In genomic region chr17:49787932-49788442, GRCh38 we compare ENCODE assay signal across 8 cellular contexts. TPM values are rescaled to one million over a fixed set of nuclear protein-coding genes. Genes with fewer than 3 reads are reported as not detected.
DNase-seq lines count a peak whose midpoint lies in the region; ATAC-seq and TF ChIP-seq lines count a peak whose summit lies in the region.

No MANE protein-coding gene starts in this region.

- TF ChIP-seq CTCF in DOHH2 (IDR thresholded peaks at IDR 0.05; ENCODE audit: low read depth, low read length, poor library complexity, severe bottlenecking) (no peak), OCI-LY3 (IDR thresholded peaks at IDR 0.05; ENCODE audit: low read depth, low read length) (no peak), MCF 10A (IDR thresholded peaks at IDR 0.05; ENCODE audit: unreplicated experiment) (no peak)

- H3K9ac ChIP-seq in OCI-LY3 (ENCODE audit: low read length): peak overlapping the region; percentile 95

- BruUV-seq in MCF 10A (replicated peaks; lab: Mats Ljungman, UMichigan): TSS peak; percentile 82

- H3K27me3 Mint-ChIP-seq in MCF 10A (ENCODE audit: insufficient read depth, unreplicated experiment): no peaks in the 10 kb centered on the region

- POLR2A ChIA-PET in MCF 10A (lab: Yijun Ruan, JAX): interaction anchor here (0.6 to 3.0 kb wide), 24 partner anchors 9 to 374 kb away, joined by 3 to 35 read pairs (median 4); partner anchors contain the start of genes FAM117A, SLC35B1 and SPOP

- H3K79me2 ChIP-seq in DOHH2 (ENCODE audit: control insufficient read depth, low read length) (peaks cover 43% of the 10 kb centered on the region), OCI-LY3 (ENCODE audit: low read length) (peaks cover 43% of the 10 kb centered on the region)

- H3F3A ChIP-seq in DOHH2 (ENCODE audit: control insufficient read depth, insufficient read depth): no peaks in the 10 kb centered on the region

- H4K20me1 ChIP-seq in DOHH2 (ENCODE audit: control insufficient read depth, insufficient read depth, low read depth, low read length) (peaks cover 17% of the 10 kb centered on the region), OCI-LY3 (ENCODE audit: insufficient read depth, low read length) (peaks cover 33% of the 10 kb centered on the region)

- peaks cover 17% of the 10 kb centered on the region for H3K4me1 Mint-ChIP-seq in MCF 10A (ENCODE audit: insufficient read depth, unreplicated experiment)

- H3K4me1 ChIP-seq in DOHH2 (ENCODE audit: control insufficient read depth, low read length): peaks cover 23% of the 10 kb centered on the region
- peaks cover 18% of the 10 kb centered on the region for H3K4me1 ChIP-seq in OCI-LY3 (ENCODE audit: low read length)

- H3K27ac Mint-ChIP-seq in MCF 10A (ENCODE audit: low read depth, unreplicated experiment): peak overlapping the region; percentile 98

- CTCF ChIA-PET in MCF 10A (lab: Yijun Ruan, JAX): interaction anchor here (0.6 to 1.1 kb wide), 4 partner anchors 10 to 143 kb away, joined by 3 to 6 read pairs (median 3); partner anchors contain the start of gene SLC35B1

- peak overlapping the region; percentile 93 for H3K4me3 ChIP-seq in DOHH2 (ENCODE audit: low read length)
- peak overlapping the region; percentile 96 for H3K4me3 ChIP-seq in OCI-LY3 (ENCODE audit: low read length)

- H3K4me2 ChIP-seq in DOHH2 (ENCODE audit: low read length) (peak overlapping the region; percentile 79), OCI-LY3 (ENCODE audit: low read length) (peak overlapping the region; percentile 93)

- peak overlapping the region; percentile 93 for H3K4me3 Mint-ChIP-seq in MCF 10A (ENCODE audit: unreplicated experiment)

- H3K36me3 ChIP-seq in DOHH2 (ENCODE audit: control insufficient read depth, low read length) (peaks cover 40% of the 10 kb centered on the region), OCI-LY3 (replicated peaks; ENCODE audit: low read depth, low read length) (peaks cover 18% of the 10 kb centered on the region)

- H3K27ac ChIP-seq in DOHH2 (ENCODE audit: low read depth, low read length): peak overlapping the region; percentile 82
- peak overlapping the region; percentile 88 for H3K27ac ChIP-seq in OCI-LY3 (ENCODE audit: low read length)

- DNase-seq in MCF 10A (ENCODE audit: unreplicated experiment) (no peak), midbrain (lab: John Stamatoyannopoulos, UW) (peak; percentile 30), globus pallidus (ENCODE audit: low spot score) (no peak), kidney tubule cell (ENCODE audit: low spot score) (no peak)

- ATAC-seq in GM18873 (IDR thresholded peaks at IDR 0.05; ENCODE audit: low FRiP score, unreplicated experiment) (no peak), HG03280 (IDR thresholded peaks at IDR 0.05; ENCODE audit: unreplicated experiment) (no peak)

- peak overlapping the region; percentile 95 for H2AFZ ChIP-seq in OCI-LY3 (ENCODE audit: low read depth, low read length)

- H3K36me3 Mint-ChIP-seq in MCF 10A (ENCODE audit: insufficient read depth, unreplicated experiment): peaks cover 43% of the 10 kb centered on the region

- H3K9me3 ChIP-seq in DOHH2 (ENCODE audit: control insufficient read depth, insufficient read depth, low read length): no peaks in the 10 kb centered on the region
- no peaks in the 10 kb centered on the region for H3K9me3 ChIP-seq in OCI-LY3 (ENCODE audit: insufficient read depth, low read length)

- H3K9me2 ChIP-seq in DOHH2 (replicated peaks; ENCODE audit: control insufficient read depth, low read length): no peaks in the 10 kb centered on the region

- intact Hi-C loops in MCF 10A (cut with micrococcal nuclease): no loop called here

- no peaks in the 10 kb centered on the region for H3K9me3 Mint-ChIP-seq in MCF 10A (ENCODE audit: unreplicated experiment)

- H3K27me3 ChIP-seq in DOHH2 (ENCODE audit: control insufficient read depth, low read length) (no peaks in the 10 kb centered on the region), OCI-LY3 (ENCODE audit: low read depth, low read length) (no peaks in the 10 kb centered on the region)

RNA-seq across cellular contexts. Expression of gene KAT7, which starts 0.5 kb away (rescaled TPM):
- 45.1 and 53.7 TPM in 2 replicates for total RNA-seq in MCF 10A (2022)

RNA-seq across cellular contexts. Expression of gene FAM117A, which starts 24.1 kb away (rescaled TPM):
- 2.0 and 5.0 TPM in 2 replicates for total RNA-seq in MCF 10A (2022)

RNA-seq across cellular contexts. Expression of gene TAC4, which starts 59.9 kb away (rescaled TPM):
- total RNA-seq in MCF 10A (2022): not detected in 2 replicates
